ENCODE assay signal across 1 cellular context in genomic region chr6:158033751-158034702, GRCh38.
TF ChIP-seq lines count a peak whose summit lies in the region.

No MANE protein-coding gene starts in this region.

TF ChIP-seq in liver, 16 proteins besides CTCF, POLR2A, EP300 and RAD21 (continued from another document):
- peak; percentile 90 for TF ChIP-seq HNF4G (IDR thresholded peaks at IDR 0.05)
- no peak for TF ChIP-seq NR2F2 (IDR thresholded peaks at IDR 0.05)
- peak; percentile 83 for TF ChIP-seq FOXA2 (IDR thresholded peaks at IDR 0.05)
- TF ChIP-seq, protein P1, sequence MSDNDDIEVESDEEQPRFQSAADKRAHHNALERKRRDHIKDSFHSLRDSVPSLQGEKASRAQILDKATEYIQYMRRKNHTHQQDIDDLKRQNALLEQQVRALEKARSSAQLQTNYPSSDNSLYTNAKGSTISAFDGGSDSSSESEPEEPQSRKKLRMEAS (IDR thresholded peaks at IDR 0.05) = peak; percentile 81
- TF ChIP-seq, protein P2, sequence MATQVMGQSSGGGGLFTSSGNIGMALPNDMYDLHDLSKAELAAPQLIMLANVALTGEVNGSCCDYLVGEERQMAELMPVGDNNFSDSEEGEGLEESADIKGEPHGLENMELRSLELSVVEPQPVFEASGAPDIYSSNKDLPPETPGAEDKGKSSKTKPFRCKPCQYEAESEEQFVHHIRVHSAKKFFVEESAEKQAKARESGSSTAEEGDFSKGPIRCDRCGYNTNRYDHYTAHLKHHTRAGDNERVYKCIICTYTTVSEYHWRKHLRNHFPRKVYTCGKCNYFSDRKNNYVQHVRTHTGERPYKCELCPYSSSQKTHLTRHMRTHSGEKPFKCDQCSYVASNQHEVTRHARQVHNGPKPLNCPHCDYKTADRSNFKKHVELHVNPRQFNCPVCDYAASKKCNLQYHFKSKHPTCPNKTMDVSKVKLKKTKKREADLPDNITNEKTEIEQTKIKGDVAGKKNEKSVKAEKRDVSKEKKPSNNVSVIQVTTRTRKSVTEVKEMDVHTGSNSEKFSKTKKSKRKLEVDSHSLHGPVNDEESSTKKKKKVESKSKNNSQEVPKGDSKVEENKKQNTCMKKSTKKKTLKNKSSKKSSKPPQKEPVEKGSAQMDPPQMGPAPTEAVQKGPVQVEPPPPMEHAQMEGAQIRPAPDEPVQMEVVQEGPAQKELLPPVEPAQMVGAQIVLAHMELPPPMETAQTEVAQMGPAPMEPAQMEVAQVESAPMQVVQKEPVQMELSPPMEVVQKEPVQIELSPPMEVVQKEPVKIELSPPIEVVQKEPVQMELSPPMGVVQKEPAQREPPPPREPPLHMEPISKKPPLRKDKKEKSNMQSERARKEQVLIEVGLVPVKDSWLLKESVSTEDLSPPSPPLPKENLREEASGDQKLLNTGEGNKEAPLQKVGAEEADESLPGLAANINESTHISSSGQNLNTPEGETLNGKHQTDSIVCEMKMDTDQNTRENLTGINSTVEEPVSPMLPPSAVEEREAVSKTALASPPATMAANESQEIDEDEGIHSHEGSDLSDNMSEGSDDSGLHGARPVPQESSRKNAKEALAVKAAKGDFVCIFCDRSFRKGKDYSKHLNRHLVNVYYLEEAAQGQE (IDR thresholded peaks at IDR 0.05) = no peak
- TF ChIP-seq RXRA (IDR thresholded peaks at IDR 0.05) = peak; percentile 51 to 69
- TF ChIP-seq TAF1 (conservative IDR thresholded peaks at IDR 0.05) = no peak
- peak; percentile 35 for TF ChIP-seq YY1 (IDR thresholded peaks at IDR 0.05)
- TF ChIP-seq SP1 (IDR thresholded peaks at IDR 0.05) = peak; percentile 86
- no peak for TF ChIP-seq GABPA (IDR thresholded peaks at IDR 0.05 in 1 of 2, conservative IDR thresholded peaks at IDR 0.05 in 1 of 2)
- peak; percentile 77 for TF ChIP-seq FOXA1 (IDR thresholded peaks at IDR 0.05)
